Comparison of ENCODE assay signal across 1 cellular context in genomic region chr18:6857305-6857704, GRCh38.
TF ChIP-seq lines count a peak whose summit lies in the region.

No MANE protein-coding gene starts in this region.

TF ChIP-seq in K562, 482 proteins besides CTCF, POLR2A, EP300 and RAD21 (continued from another document):
- TF ChIP-seq ZNF518B (CRISPR knock-in tag; IDR thresholded peaks at IDR 0.05) (no peak), HIVEP1 (CRISPR knock-in tag; IDR thresholded peaks at IDR 0.05) (no peak), GTF3C2 (IDR thresholded peaks at IDR 0.05; ENCODE audit: borderline replicate concordance, extremely low read depth, insufficient read length) (no peak), HDAC1 (IDR thresholded peaks at IDR 0.05) (no peak), TAF7 (tag; IDR thresholded peaks at IDR 0.05) (no peak), ZBTB34 (CRISPR knock-in tag; IDR thresholded peaks at IDR 0.05) (no peak), EP400 (IDR thresholded peaks at IDR 0.05) (no peak), ZNF3 (CRISPR knock-in tag; IDR thresholded peaks at IDR 0.05) (no peak), ZNF165 (CRISPR knock-in tag; IDR thresholded peaks at IDR 0.05; ENCODE audit: borderline replicate concordance) (no peak), ZNF239 (CRISPR knock-in tag; IDR thresholded peaks at IDR 0.05) (no peak), MED1 (CRISPR knock-in tag; IDR thresholded peaks at IDR 0.05; ENCODE audit: borderline replicate concordance) (no peak), MCM5 (IDR thresholded peaks at IDR 0.05; ENCODE audit: low read depth) (no peak), ZNF324 (CRISPR knock-in tag; IDR thresholded peaks at IDR 0.05) (no peak)
